Comparison of ENCODE assay signal across 9 cellular contexts in genomic region chr14:99575043-99576023, GRCh38. TPM values are rescaled to one million over a fixed set of nuclear protein-coding genes. Genes with fewer than 3 reads are reported as not detected.
DNase-seq lines count a peak whose midpoint lies in the region; ATAC-seq, FAIRE-seq and TF ChIP-seq lines count a peak whose summit lies in the region.
"Had no signal": no experiment of that assay in that cellular context is flagged by ENCODE, and none has a peak within 500 bp of the region (broad histone marks: within the 10 kb centered on the region; RNA-seq: fewer than 3 reads in every experiment).

No MANE protein-coding gene starts in this region.

- H3K27ac ChIP-seq in duodenal mucosa (ENCODE audit: low read depth, low read length): peak overlapping the region; percentile 67
- no peak overlapping the region for H3K27ac ChIP-seq in CD8-positive, alpha-beta memory T cell (ENCODE audit: low read depth, low read length)

- peak overlapping the region; percentile 29 to 52 for H3K9ac ChIP-seq in duodenal mucosa (ENCODE audit: low read depth in 1 of 2, low read length in 2 of 2)

- TF ChIP-seq POLR2A in NB4 (IDR thresholded peaks at IDR 0.05; ENCODE audit: extremely low read depth, insufficient read length): no peak

- CTCF ChIA-PET in CD8-positive, alpha-beta memory T cell (lab: Charles Lee): interaction anchor here (1.1 kb wide), 1 partner anchor 53 kb away, joined by 4 read pairs; no protein-coding TSS in a partner anchor

- DNase-seq in D721Med (ENCODE audit: insufficient read length, low spot score) (no peak), NB4 (ENCODE audit: low read depth) (peak; percentile 25), neural crest cell (ENCODE audit: low read depth, low spot score) (no peak), iPS-NIHi7 (ENCODE audit: extremely low spot score) (no peak), GM20000 (ENCODE audit: low spot score) (no peak)
- DNase-seq in CD8-positive, alpha-beta memory T cell: no peak
- DNase-seq: activated naive CD4-positive, alpha-beta T cell treated with anti-CD3 and anti-CD28 coated beads, Interleukin-2, amount 10 ng/mL, durations not matched to agents 7 days and 5 days had no signal

- TF ChIP-seq CTCF in D721Med (IDR thresholded peaks at IDR 0.05; ENCODE audit: insufficient read depth, missing control alignments) (peak; percentile 25), NB4 (IDR thresholded peaks at IDR 0.05; ENCODE audit: low read depth, low read length) (peak; percentile 20), neural crest cell (conservative IDR thresholded peaks at IDR 0.05) (peak; percentile 40), GM20000 (IDR thresholded peaks at IDR 0.05; ENCODE audit: extremely low read depth, missing control alignments) (no peak)

- ATAC-seq in GM21619 (IDR thresholded peaks at IDR 0.05; ENCODE audit: unreplicated experiment): no peak

- no peaks in the 10 kb centered on the region for H3K9me3 Mint-ChIP-seq in neural crest cell
- H3K9me3 Mint-ChIP-seq in CD8-positive, alpha-beta memory T cell: no peaks in the 10 kb centered on the region
- H3K9me3 Mint-ChIP-seq: activated naive CD4-positive, alpha-beta T cell treated with anti-CD3 and anti-CD28 coated beads, Interleukin-2, amount 10 ng/mL, durations not matched to agents 7 days and 5 days had no signal

- peak overlapping the region; percentile 41 for H3K4me3 Mint-ChIP-seq in neural crest cell
- no peak overlapping the region for H3K4me3 Mint-ChIP-seq in CD8-positive, alpha-beta memory T cell
- H3K4me3 Mint-ChIP-seq: activated naive CD4-positive, alpha-beta T cell treated with anti-CD3 and anti-CD28 coated beads, Interleukin-2, amount 10 ng/mL, durations not matched to agents 7 days and 5 days had no signal

- H3K27me3 ChIP-seq in duodenal mucosa (ENCODE audit: control insufficient read depth in 1 of 2, insufficient read depth in 2 of 2, low read length in 2 of 2): no peaks in the 10 kb centered on the region
- no peaks in the 10 kb centered on the region for H3K27me3 ChIP-seq in CD8-positive, alpha-beta memory T cell (ENCODE audit: insufficient read depth, low read length, poor library complexity, severe bottlenecking)

- H3K4me1 Mint-ChIP-seq in neural crest cell: peaks cover 50% of the 10 kb centered on the region
- peaks cover 0 to 26% (median 8%) of the 10 kb centered on the region in 3 donors for H3K4me1 Mint-ChIP-seq in CD8-positive, alpha-beta memory T cell
- H3K4me1 Mint-ChIP-seq: activated naive CD4-positive, alpha-beta T cell treated with anti-CD3 and anti-CD28 coated beads, Interleukin-2, amount 10 ng/mL, durations not matched to agents 7 days and 5 days had no signal

- no peaks in the 10 kb centered on the region for H3K9me3 ChIP-seq in duodenal mucosa (ENCODE audit: control insufficient read depth in 1 of 2, low read length in 2 of 2)
- no peaks in the 10 kb centered on the region for H3K9me3 ChIP-seq in CD8-positive, alpha-beta memory T cell (ENCODE audit: low read length)

- POLR2A ChIA-PET in CD8-positive, alpha-beta memory T cell (lab: Charles Lee): no interaction called here

- no peak for FAIRE-seq in D721Med (lab: Jason Lieb, UNC)

- H3K27ac Mint-ChIP-seq in neural crest cell (ENCODE audit: unreplicated experiment): no peak overlapping the region
- H3K27ac Mint-ChIP-seq in CD8-positive, alpha-beta memory T cell: peak overlapping the region in 1 of 8 donors; percentile 75
- H3K27ac Mint-ChIP-seq: activated naive CD4-positive, alpha-beta T cell treated with anti-CD3 and anti-CD28 coated beads, Interleukin-2, amount 10 ng/mL, durations not matched to agents 7 days and 5 days had no signal

- H3K27me3 Mint-ChIP-seq in neural crest cell (ENCODE audit: low read depth): peaks cover 14% of the 10 kb centered on the region
- H3K27me3 Mint-ChIP-seq in CD8-positive, alpha-beta memory T cell: peaks cover 0 to 4% of the 10 kb centered on the region in 2 donors
- H3K27me3 Mint-ChIP-seq: activated naive CD4-positive, alpha-beta T cell treated with anti-CD3 and anti-CD28 coated beads, Interleukin-2, amount 10 ng/mL, durations not matched to agents 7 days and 5 days had no signal

- H3K36me3 ChIP-seq in duodenal mucosa (ENCODE audit: control insufficient read depth in 1 of 2, insufficient read depth in 2 of 2, low read length in 2 of 2): peaks cover 0 to 2% of the 10 kb centered on the region in 2 donors
- no peaks in the 10 kb centered on the region for H3K36me3 ChIP-seq in CD8-positive, alpha-beta memory T cell (ENCODE audit: insufficient read depth, low read length)

- H3K4me3 ChIP-seq in NB4 (ENCODE audit: low read depth, low read length): no peak overlapping the region
- peak overlapping the region; percentile 7 to 23 for H3K4me3 ChIP-seq in duodenal mucosa (ENCODE audit: low read depth in 1 of 2, low read length in 2 of 2)
- no peak overlapping the region for H3K4me3 ChIP-seq in CD8-positive, alpha-beta memory T cell (ENCODE audit: low read length)

- peaks cover 88 to 90% of the 10 kb centered on the region in 2 donors for H3K4me1 ChIP-seq in duodenal mucosa (ENCODE audit: control insufficient read depth in 1 of 2, insufficient read depth in 2 of 2, low read length in 2 of 2)
- no peaks in the 10 kb centered on the region for H3K4me1 ChIP-seq in CD8-positive, alpha-beta memory T cell (ENCODE audit: insufficient read depth, low read length)

- no peaks in the 10 kb centered on the region for H3K36me3 Mint-ChIP-seq in neural crest cell (ENCODE audit: low read depth)
- H3K36me3 Mint-ChIP-seq in CD8-positive, alpha-beta memory T cell: peaks cover 0 to 1% (median 0%) of the 10 kb centered on the region in 3 donors
- H3K36me3 Mint-ChIP-seq: activated naive CD4-positive, alpha-beta T cell treated with anti-CD3 and anti-CD28 coated beads, Interleukin-2, amount 10 ng/mL, durations not matched to agents 7 days and 5 days had no signal

RNA-seq across cellular contexts. Expression of gene CCDC85C, which starts 28.7 kb away (rescaled TPM):
- total RNA-seq in neural crest cell: 31.4 and 32.3 TPM in 2 replicates
- total RNA-seq in CD8-positive, alpha-beta memory T cell: 1 to 10 TPM; 4.2 to 5.3 TPM
- 1.2 TPM for polyA plus RNA-seq in CD8-positive, alpha-beta memory T cell

Comparison
In these comparisons a context has a peak if more than half of its experiments do, and no peak if none do; other contexts are left out.
1. H3K4me3 ChIP-seq: peak in duodenal mucosa (2 of 2); none in NB4 (single experiment) and CD8-positive, alpha-beta memory T cell (single experiment).